Comparison of ENCODE assay signal across 21 cellular contexts in genomic region chr12:45209784-45210183, GRCh38.
"Had no signal": no experiment of that assay in that cellular context is flagged by ENCODE, and none has a peak within 500 bp of the region (broad histone marks: within the 10 kb centered on the region; RNA-seq: fewer than 3 reads in every experiment).

No MANE protein-coding gene starts in this region.

- H3K27me3 Mint-ChIP-seq: progenitor cell of endocrine pancreas; stimulated activated naive CD8-positive, alpha-beta T cell treated with anti-CD3 and anti-CD28 coated beads, Interleukin-15, amount 100 ng/mL, for 72 hours had no signal

- H3K9me3 Mint-ChIP-seq: endodermal cell; natural killer cell; stimulated activated naive CD8-positive, alpha-beta T cell treated with anti-CD3 and anti-CD28 coated beads, Interleukin-15, amount 100 ng/mL, for 72 hours had no signal

- H3K36me3 Mint-ChIP-seq: natural killer cell had no signal

- H3K4me3 Mint-ChIP-seq: endodermal cell; natural killer cell; stimulated activated naive CD8-positive, alpha-beta T cell treated with anti-CD3 and anti-CD28 coated beads, Interleukin-15, amount 100 ng/mL, for 72 hours had no signal

- DNase-seq: colonic mucosa; effector CD4-positive, alpha-beta T cell; endodermal cell; gastrocnemius medialis; heart right ventricle; islet precursor cell; mucosa of descending colon; natural killer cell; occipital lobe; pancreas; right cardiac atrium; small intestine; stimulated activated CD4-positive, alpha-beta T cell treated with anti-CD3 and anti-CD28 coated beads, Interleukin-12 subunit alpha, Interleukin-12 subunit beta, amount 100 ng/mL, for 4 hours; stimulated activated CD4-positive, alpha-beta T cell treated with anti-CD3 and anti-CD28 coated beads, Interleukin-2, amount 100 ng/mL, for 48 hours; stimulated activated naive CD8-positive, alpha-beta T cell treated with anti-CD3 and anti-CD28 coated beads, Interleukin-15, amount 100 ng/mL, for 72 hours; substantia nigra; transverse colon had no signal

- ATAC-seq: esophagus mucosa, gastrocnemius medialis, heart right ventricle, left lobe of liver, mucosa of descending colon, natural killer cell, pancreas had no signal

- H3K27ac Mint-ChIP-seq: endodermal cell, natural killer cell, progenitor cell of endocrine pancreas had no signal

- H3K27ac ChIP-seq: colonic mucosa, gastrocnemius medialis, heart right ventricle, pancreas, thoracic aorta, transverse colon had no signal
